ENCODE assay signal across 1 cellular context in genomic region chr17:81119223-81120148, GRCh38.
TF ChIP-seq lines count a peak whose summit lies in the region.

No MANE protein-coding gene starts in this region.

TF ChIP-seq in HepG2, 621 proteins besides CTCF, POLR2A, EP300 and RAD21 (continued from another document and continues in another):
- TF ChIP-seq ZHX2 (IDR thresholded peaks at IDR 0.05; ENCODE audit: low read depth) (no peak), ZHX2 (CRISPR knock-in tag; IDR thresholded peaks at IDR 0.05; ENCODE audit: borderline replicate concordance) (no peak), HOXA9 (CRISPR knock-in tag; IDR thresholded peaks at IDR 0.05; ENCODE audit: borderline replicate concordance) (0 out of 2 replicates have a peak, but pooled peaks have one; percentile 15), ZBTB21 (CRISPR knock-in tag; IDR thresholded peaks at IDR 0.05) (peak; percentile 94), ZNF451 (CRISPR knock-in tag; IDR thresholded peaks at IDR 0.05) (no peak), ZNF790 (CRISPR knock-in tag; IDR thresholded peaks at IDR 0.05; ENCODE audit: borderline replicate concordance) (no peak), AKAP8 (CRISPR knock-in tag; IDR thresholded peaks at IDR 0.05) (peak; percentile 57; the same call in 1 of the 2 replicates), HNRNPK (IDR thresholded peaks at IDR 0.05; ENCODE audit: low read depth, low read length, poor library complexity, severe bottlenecking) (peak; percentile 8), NCOA5 (CRISPR knock-in tag; IDR thresholded peaks at IDR 0.05) (no peak), CREB1 (IDR thresholded peaks at IDR 0.05) (peak; percentile 99), CREB1 (CRISPR knock-in tag; IDR thresholded peaks at IDR 0.05) (no peak), ZNF317 (CRISPR knock-in tag; IDR thresholded peaks at IDR 0.05) (no peak), ZBTB25 (CRISPR knock-in tag; IDR thresholded peaks at IDR 0.05) (no peak), ZFAT (CRISPR knock-in tag; conservative IDR thresholded peaks at IDR 0.05) (no peak), ASH2L (IDR thresholded peaks at IDR 0.05; ENCODE audit: insufficient read length, low read depth, low read length) (no peak), GABPB1 (CRISPR knock-in tag; IDR thresholded peaks at IDR 0.05) (0 out of 2 replicates have a peak, but pooled peaks have one; percentile 21), SPEN (CRISPR knock-in tag; IDR thresholded peaks at IDR 0.05; ENCODE audit: low read depth) (no peak), SP1 (IDR thresholded peaks at IDR 0.05) (0 out of 2 replicates have a peak, but pooled peaks have one; percentile 48), SP1 (CRISPR knock-in tag; IDR thresholded peaks at IDR 0.05) (peak; percentile 90), KMT2A (CRISPR knock-in tag; IDR thresholded peaks at IDR 0.05) (no peak), TCF7 (IDR thresholded peaks at IDR 0.05; ENCODE audit: low read depth) (no peak), ZC3H4 (CRISPR knock-in tag; IDR thresholded peaks at IDR 0.05; ENCODE audit: borderline replicate concordance) (0 out of 2 replicates have a peak, but pooled peaks have one; percentile 38), ZBTB33 (CRISPR knock-in tag; IDR thresholded peaks at IDR 0.05) (peak; percentile 80), ZNF264 (CRISPR knock-in tag; IDR thresholded peaks at IDR 0.05) (no peak), KDM2A (CRISPR knock-in tag; IDR thresholded peaks at IDR 0.05; ENCODE audit: borderline replicate concordance, low read depth) (peak; percentile 28; the same call in 1 of the 2 replicates), PCBP1 (IDR thresholded peaks at IDR 0.05; ENCODE audit: borderline replicate concordance, low read depth, low read length) (peak; percentile 17; the same call in 1 of the 2 replicates), ZNF430 (CRISPR knock-in tag; IDR thresholded peaks at IDR 0.05) (no peak), HOXA3 (CRISPR knock-in tag; IDR thresholded peaks at IDR 0.05) (peak; percentile 43; the same call in 1 of the 2 replicates), AGO1 (IDR thresholded peaks at IDR 0.05; ENCODE audit: low read depth, low read length, poor library complexity, severe bottlenecking) (peak; percentile 74), ZZZ3 (CRISPR knock-in tag; IDR thresholded peaks at IDR 0.05; ENCODE audit: borderline replicate concordance) (no peak), MIER2 (CRISPR knock-in tag; IDR thresholded peaks at IDR 0.05) (no peak), THAP7 (CRISPR knock-in tag; IDR thresholded peaks at IDR 0.05) (no peak), ZNF205 (CRISPR knock-in tag; IDR thresholded peaks at IDR 0.05) (no peak), REST (IDR thresholded peaks at IDR 0.05; ENCODE audit: borderline replicate concordance in 1 of 2, low read depth in 1 of 2, low read length in 2 of 2) (no peak), ZUFSP (CRISPR knock-in tag; IDR thresholded peaks at IDR 0.05; ENCODE audit: borderline replicate concordance) (no peak), NR2F1 (CRISPR knock-in tag; IDR thresholded peaks at IDR 0.05) (no peak), GMEB2 (CRISPR knock-in tag; IDR thresholded peaks at IDR 0.05; ENCODE audit: low read depth) (no peak), ZNF326 (CRISPR knock-in tag; IDR thresholded peaks at IDR 0.05; ENCODE audit: borderline replicate concordance) (no peak), SAFB2 (CRISPR knock-in tag; IDR thresholded peaks at IDR 0.05; ENCODE audit: borderline replicate concordance, low read depth) (no peak), ZNF781 (CRISPR knock-in tag; IDR thresholded peaks at IDR 0.05; ENCODE audit: borderline replicate concordance, not compliant biosample characterization) (no peak), SETDB1 (CRISPR knock-in tag; IDR thresholded peaks at IDR 0.05; ENCODE audit: borderline replicate concordance) (no peak), CEBPZ (IDR thresholded peaks at IDR 0.05; ENCODE audit: low read length) (no peak)
